ENCODE assay signal across 34 cellular contexts in the genomic region with DNA sequence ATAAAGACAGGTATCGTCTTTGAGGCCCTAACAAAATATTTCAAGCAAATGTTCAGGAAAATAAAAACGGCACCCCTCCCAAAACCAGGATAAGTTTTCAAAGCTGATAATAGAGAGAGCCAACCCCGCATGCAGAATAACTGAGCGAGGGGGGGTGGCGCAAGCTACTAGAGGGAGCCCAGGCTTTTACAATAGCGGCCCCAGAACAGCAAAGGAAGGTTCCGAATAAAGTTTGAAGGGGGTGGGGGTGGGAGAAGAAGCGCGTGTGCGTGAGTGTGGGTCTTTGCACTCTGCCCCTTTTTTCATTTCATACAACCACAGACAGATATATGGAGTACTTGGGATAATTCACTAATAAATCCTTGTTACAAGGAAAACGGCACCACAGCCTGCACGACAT. TPM values are rescaled to one million over a fixed set of nuclear protein-coding genes. Genes with fewer than 3 reads are reported as not detected.
DNase-seq lines count a peak whose midpoint lies in the region; ATAC-seq and TF ChIP-seq lines count a peak whose summit lies in the region.
"Had no signal": no experiment of that assay in that cellular context is flagged by ENCODE, and none has a peak within 500 bp of the region (broad histone marks: within the 10 kb centered on the region; RNA-seq: fewer than 3 reads in every experiment).

No MANE protein-coding gene starts in this region.

- no peak overlapping the region for H3K9ac ChIP-seq in iPS-18a (ENCODE audit: low read length)
- H3K9ac ChIP-seq: BLaER1 had no signal

- H3K27me3 Mint-ChIP-seq in activated naive CD8-positive, alpha-beta T cell treated with anti-CD3 and anti-CD28 coated beads, Interleukin-2, amount 10 ng/mL, durations not matched to agents 7 days and 5 days, result peaks cover 98% of the 10 kb centered on the region
- peaks cover 95% of the 10 kb centered on the region for H3K27me3 Mint-ChIP-seq in activated naive CD8-positive, alpha-beta T cell treated with anti-CD3 and anti-CD28 coated beads, Interleukin-2, amount 50 U/mL, for 24 hours
- peaks cover 88% of the 10 kb centered on the region for H3K27me3 Mint-ChIP-seq in activated T-helper 1 cell treated with anti-CD3 and anti-CD28 coated beads, Interleukin-12 subunit alpha, Interleukin-12 subunit beta, Interleukin-2, Interleukin-4 antibody, amounts not matched to agents 30 ng/mL and 10 ng/mL and 1 ng/mL, durations not matched to agents 14 hours and 24 hours and 36 hours (ENCODE audit: insufficient read depth)
- H3K27me3 Mint-ChIP-seq in type B pancreatic cell, result peaks cover 98% of the 10 kb centered on the region

- intact Hi-C loops in activated T-helper 1 cell treated with anti-CD3 and anti-CD28 coated beads, Interleukin-12 subunit alpha, Interleukin-12 subunit beta, Interleukin-2, Interleukin-4 antibody, amounts not matched to agents 30 ng/mL and 10 ng/mL and 1 ng/mL, durations not matched to agents 14 hours and 24 hours and 36 hours (cut with micrococcal nuclease), result loop anchor here (2.0 to 5.0 kb wide), 2 partner anchors 150 to 221 kb away; no protein-coding TSS in a partner anchor

- no peak for DNase-seq in activated naive CD8-positive, alpha-beta T cell treated with anti-CD3 and anti-CD28 coated beads, Interleukin-2, amount 10 ng/mL, durations not matched to agents 7 days and 5 days
- DNase-seq in activated naive CD8-positive, alpha-beta T cell treated with anti-CD3 and anti-CD28 coated beads, Interleukin-2, amount 50 U/mL, for 24 hours, result no peak
- DNase-seq in activated T-helper 1 cell treated with anti-CD3 and anti-CD28 coated beads, Interleukin-12 subunit alpha, Interleukin-12 subunit beta, Interleukin-2, Interleukin-4 antibody, amounts not matched to agents 30 ng/mL and 10 ng/mL and 1 ng/mL, durations not matched to agents 14 hours and 24 hours and 36 hours (ENCODE audit: low spot score), result no peak
- DNase-seq in type B pancreatic cell (ENCODE audit: extremely low spot score, unreplicated experiment) (no peak), brain microvascular endothelial cell (no peak), NK-92 (lab: John Stamatoyannopoulos, UW; ENCODE audit: unreplicated experiment) (no peak)
- DNase-seq: activated CD4-positive, alpha-beta T cell treated with anti-CD3 and anti-CD28 coated beads, Interleukin-2, amount 50 U/mL, for 1 hour; activated gamma-delta T cell; COR-L47; DMS53; effector memory CD4-positive, alpha-beta T cell; erythroblast; HCEC 1CT; heart left ventricle; left cardiac atrium; mammary epithelial cell; NCI-H1436; NCI-H446; NCI-H82; RPMI8226; spleen; T-cell had no signal

- in situ Hi-C loops in brain microvascular endothelial cell (cut with HindIII; ENCODE audit: low pct_ligation_motif_present, low sequenced_read_pairs), result no loop called here

- H3K27ac ChIP-seq in iPS-18a (ENCODE audit: low read length) (no peak overlapping the region), brain microvascular endothelial cell (no peak overlapping the region)
- H3K27ac ChIP-seq: BLaER1, breast epithelium, heart left ventricle, neutrophil, SJSA1, spleen, VCaP had no signal

- H3K27ac Mint-ChIP-seq in activated naive CD8-positive, alpha-beta T cell treated with anti-CD3 and anti-CD28 coated beads, Interleukin-2, amount 10 ng/mL, durations not matched to agents 7 days and 5 days, result peak overlapping the region; percentile 30
- H3K27ac Mint-ChIP-seq in activated naive CD8-positive, alpha-beta T cell treated with anti-CD3 and anti-CD28 coated beads, Interleukin-2, amount 50 U/mL, for 24 hours, result no peak overlapping the region
- H3K27ac Mint-ChIP-seq in activated T-helper 1 cell treated with anti-CD3 and anti-CD28 coated beads, Interleukin-12 subunit alpha, Interleukin-12 subunit beta, Interleukin-2, Interleukin-4 antibody, amounts not matched to agents 30 ng/mL and 10 ng/mL and 1 ng/mL, durations not matched to agents 14 hours and 24 hours and 36 hours, result peak overlapping the region; percentile 14
- no peak overlapping the region for H3K27ac Mint-ChIP-seq in type B pancreatic cell

- no peak overlapping the region for H3K4me3 Mint-ChIP-seq in activated naive CD8-positive, alpha-beta T cell treated with anti-CD3 and anti-CD28 coated beads, Interleukin-2, amount 10 ng/mL, durations not matched to agents 7 days and 5 days
- H3K4me3 Mint-ChIP-seq in activated naive CD8-positive, alpha-beta T cell treated with anti-CD3 and anti-CD28 coated beads, Interleukin-2, amount 50 U/mL, for 24 hours, result no peak overlapping the region
- H3K4me3 Mint-ChIP-seq in activated T-helper 1 cell treated with anti-CD3 and anti-CD28 coated beads, Interleukin-12 subunit alpha, Interleukin-12 subunit beta, Interleukin-2, Interleukin-4 antibody, amounts not matched to agents 30 ng/mL and 10 ng/mL and 1 ng/mL, durations not matched to agents 14 hours and 24 hours and 36 hours, result no peak overlapping the region
- H3K4me3 Mint-ChIP-seq in type B pancreatic cell, result peak overlapping the region; percentile 78

- no peak for ATAC-seq in activated naive CD8-positive, alpha-beta T cell treated with anti-CD3 and anti-CD28 coated beads, Interleukin-2, amount 10 ng/mL, durations not matched to agents 7 days and 5 days (ENCODE audit: low read depth)
- ATAC-seq in activated naive CD8-positive, alpha-beta T cell treated with anti-CD3 and anti-CD28 coated beads, Interleukin-2, amount 50 U/mL, for 24 hours, result no peak
- no peak for ATAC-seq in HG03175 (IDR thresholded peaks at IDR 0.05; ENCODE audit: unreplicated experiment)
- ATAC-seq: heart left ventricle, left cardiac atrium, T-cell had no signal

- peaks cover 44% of the 10 kb centered on the region for H3K4me1 Mint-ChIP-seq in activated naive CD8-positive, alpha-beta T cell treated with anti-CD3 and anti-CD28 coated beads, Interleukin-2, amount 10 ng/mL, durations not matched to agents 7 days and 5 days
- peaks cover 67% of the 10 kb centered on the region for H3K4me1 Mint-ChIP-seq in activated naive CD8-positive, alpha-beta T cell treated with anti-CD3 and anti-CD28 coated beads, Interleukin-2, amount 50 U/mL, for 24 hours
- H3K4me1 Mint-ChIP-seq in activated T-helper 1 cell treated with anti-CD3 and anti-CD28 coated beads, Interleukin-12 subunit alpha, Interleukin-12 subunit beta, Interleukin-2, Interleukin-4 antibody, amounts not matched to agents 30 ng/mL and 10 ng/mL and 1 ng/mL, durations not matched to agents 14 hours and 24 hours and 36 hours (ENCODE audit: low read depth), result peaks cover 29% of the 10 kb centered on the region
- H3K4me1 Mint-ChIP-seq in type B pancreatic cell (ENCODE audit: unreplicated experiment), result peaks cover 13% of the 10 kb centered on the region

- no peaks in the 10 kb centered on the region for H3K9me3 ChIP-seq in iPS-18a (ENCODE audit: control insufficient read depth, low read depth, low read length)
- H3K9me3 ChIP-seq: heart left ventricle, neutrophil, SJSA1 had no signal

- H3K4me3 ChIP-seq in iPS-18a (ENCODE audit: low read length) (peak overlapping the region; percentile 65), brain microvascular endothelial cell (ENCODE audit: low read depth, low read length) (no peak overlapping the region)
- H3K4me3 ChIP-seq: BLaER1, SJSA1 had no signal

- H3K9me3 Mint-ChIP-seq in activated naive CD8-positive, alpha-beta T cell treated with anti-CD3 and anti-CD28 coated beads, Interleukin-2, amount 10 ng/mL, durations not matched to agents 7 days and 5 days, result no peaks in the 10 kb centered on the region
- peaks cover 4% of the 10 kb centered on the region for H3K9me3 Mint-ChIP-seq in activated naive CD8-positive, alpha-beta T cell treated with anti-CD3 and anti-CD28 coated beads, Interleukin-2, amount 50 U/mL, for 24 hours
- H3K9me3 Mint-ChIP-seq in activated T-helper 1 cell treated with anti-CD3 and anti-CD28 coated beads, Interleukin-12 subunit alpha, Interleukin-12 subunit beta, Interleukin-2, Interleukin-4 antibody, amounts not matched to agents 30 ng/mL and 10 ng/mL and 1 ng/mL, durations not matched to agents 14 hours and 24 hours and 36 hours, result no peaks in the 10 kb centered on the region
- no peaks in the 10 kb centered on the region for H3K9me3 Mint-ChIP-seq in type B pancreatic cell
- H3K9me3 Mint-ChIP-seq: T-cell had no signal

- H3K36me3 Mint-ChIP-seq in activated naive CD8-positive, alpha-beta T cell treated with anti-CD3 and anti-CD28 coated beads, Interleukin-2, amount 10 ng/mL, durations not matched to agents 7 days and 5 days, result peaks cover 3% of the 10 kb centered on the region
- peaks cover 2% of the 10 kb centered on the region for H3K36me3 Mint-ChIP-seq in activated naive CD8-positive, alpha-beta T cell treated with anti-CD3 and anti-CD28 coated beads, Interleukin-2, amount 50 U/mL, for 24 hours (ENCODE audit: low read depth)
- peaks cover 8% of the 10 kb centered on the region for H3K36me3 Mint-ChIP-seq in activated T-helper 1 cell treated with anti-CD3 and anti-CD28 coated beads, Interleukin-12 subunit alpha, Interleukin-12 subunit beta, Interleukin-2, Interleukin-4 antibody, amounts not matched to agents 30 ng/mL and 10 ng/mL and 1 ng/mL, durations not matched to agents 14 hours and 24 hours and 36 hours (ENCODE audit: low read depth)
- peaks cover 3% of the 10 kb centered on the region for H3K36me3 Mint-ChIP-seq in type B pancreatic cell

- no peaks in the 10 kb centered on the region for H3K36me3 ChIP-seq in iPS-18a (ENCODE audit: control insufficient read depth, low read depth, low read length)
- H3K36me3 ChIP-seq in brain microvascular endothelial cell (replicated peaks), result no peaks in the 10 kb centered on the region
- H3K36me3 ChIP-seq: breast epithelium, heart left ventricle, neutrophil, SJSA1, spleen had no signal

- H3K27me3 ChIP-seq in iPS-18a (ENCODE audit: control insufficient read depth, insufficient read depth, low read length), result peaks cover 100% of the 10 kb centered on the region
- H3K27me3 ChIP-seq in brain microvascular endothelial cell (replicated peaks), result peaks cover 98% of the 10 kb centered on the region

- POLR2A ChIA-PET in activated naive CD8-positive, alpha-beta T cell treated with anti-CD3 and anti-CD28 coated beads, Interleukin-2, amount 10 ng/mL, durations not matched to agents 7 days and 5 days (lab: Charles Lee), result no interaction called here

- peaks cover 50% of the 10 kb centered on the region for H3K4me1 ChIP-seq in iPS-18a (ENCODE audit: control insufficient read depth, low read depth, low read length)
- H3K4me1 ChIP-seq: BLaER1, SJSA1 had no signal

- no peak for TF ChIP-seq CTCF in type B pancreatic cell (conservative IDR thresholded peaks at IDR 0.05)
- no peak for TF ChIP-seq CTCF in brain microvascular endothelial cell (IDR thresholded peaks at IDR 0.05; ENCODE audit: low read depth, low read length, missing control alignments)

RNA-seq across cellular contexts. Expression of a gene that starts 1.9 kb away (rescaled TPM):
- total RNA-seq in activated naive CD8-positive, alpha-beta T cell treated with anti-CD3 and anti-CD28 coated beads, Interleukin-2, amount 10 ng/mL, durations not matched to agents 7 days and 5 days, result not detected
- not detected in 2 replicates for total RNA-seq in activated T-helper 1 cell treated with anti-CD3 and anti-CD28 coated beads, Interleukin-12 subunit alpha, Interleukin-12 subunit beta, Interleukin-2, Interleukin-4 antibody, amounts not matched to agents 30 ng/mL and 10 ng/mL and 1 ng/mL, durations not matched to agents 14 hours and 24 hours and 36 hours
- 1.2 and 3.4 TPM in 2 replicates for total RNA-seq in type B pancreatic cell (ENCODE audit: low replicate concordance)
- total RNA-seq: breast epithelium, fibroblast of villous mesenchyme, G401, heart left ventricle, left cardiac atrium, mammary epithelial cell, mucosa of gallbladder, posterior vena cava, SJSA1, spleen, T-cell, ureter had no signal

Comparison
In these comparisons a context has a peak if more than half of its experiments do, and no peak if none do; other contexts are left out.
1. H3K27ac Mint-ChIP-seq: peak in activated naive CD8-positive, alpha-beta T cell treated with anti-CD3 and anti-CD28 coated beads, Interleukin-2, amount 10 ng/mL, durations not matched to agents 7 days and 5 days (single experiment) and activated T-helper 1 cell treated with anti-CD3 and anti-CD28 coated beads, Interleukin-12 subunit alpha, Interleukin-12 subunit beta, Interleukin-2, Interleukin-4 antibody, amounts not matched to agents 30 ng/mL and 10 ng/mL and 1 ng/mL, durations not matched to agents 14 hours and 24 hours and 36 hours (single experiment); none in activated naive CD8-positive, alpha-beta T cell treated with anti-CD3 and anti-CD28 coated beads, Interleukin-2, amount 50 U/mL, for 24 hours (single experiment) and type B pancreatic cell (single experiment).